1 cellular context compared by ENCODE assay signal in the genomic region with DNA sequence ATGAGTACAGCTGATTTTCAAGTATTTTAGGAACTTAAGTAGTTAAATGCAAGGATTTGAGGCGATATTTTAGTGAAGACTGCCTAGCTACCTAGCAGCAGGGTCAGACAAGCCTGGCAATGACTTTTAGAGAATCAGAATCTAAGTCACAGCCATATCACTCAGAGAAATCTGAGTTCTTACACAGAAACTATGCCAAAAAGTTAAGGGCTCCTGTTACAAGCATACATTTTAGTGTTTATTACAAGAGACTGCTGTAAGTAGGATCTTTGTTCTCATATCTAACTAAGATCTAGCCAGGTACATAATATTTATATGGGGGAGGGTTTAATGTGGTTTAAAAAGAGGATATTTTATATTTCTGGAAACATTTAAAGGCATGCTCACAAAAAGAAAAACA.
TF ChIP-seq lines count a peak whose summit lies in the region.

No MANE protein-coding gene starts in this region.

TF ChIP-seq in WTC11, 78 proteins besides CTCF, POLR2A, EP300 and RAD21 (continued from another document):
- TF ChIP-seq, protein P1, sequence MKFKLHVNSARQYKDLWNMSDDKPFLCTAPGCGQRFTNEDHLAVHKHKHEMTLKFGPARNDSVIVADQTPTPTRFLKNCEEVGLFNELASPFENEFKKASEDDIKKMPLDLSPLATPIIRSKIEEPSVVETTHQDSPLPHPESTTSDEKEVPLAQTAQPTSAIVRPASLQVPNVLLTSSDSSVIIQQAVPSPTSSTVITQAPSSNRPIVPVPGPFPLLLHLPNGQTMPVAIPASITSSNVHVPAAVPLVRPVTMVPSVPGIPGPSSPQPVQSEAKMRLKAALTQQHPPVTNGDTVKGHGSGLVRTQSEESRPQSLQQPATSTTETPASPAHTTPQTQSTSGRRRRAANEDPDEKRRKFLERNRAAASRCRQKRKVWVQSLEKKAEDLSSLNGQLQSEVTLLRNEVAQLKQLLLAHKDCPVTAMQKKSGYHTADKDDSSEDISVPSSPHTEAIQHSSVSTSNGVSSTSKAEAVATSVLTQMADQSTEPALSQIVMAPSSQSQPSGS (CRISPR knock-in tag; IDR thresholded peaks at IDR 0.05; ENCODE audit: borderline replicate concordance, low read depth): no peak
- TF ChIP-seq TP53 (CRISPR knock-in tag; IDR thresholded peaks at IDR 0.05) (no peak), NR3C1 (CRISPR knock-in tag; conservative IDR thresholded peaks at IDR 0.05; ENCODE audit: low read depth) (no peak)
- TF ChIP-seq, protein P2, sequence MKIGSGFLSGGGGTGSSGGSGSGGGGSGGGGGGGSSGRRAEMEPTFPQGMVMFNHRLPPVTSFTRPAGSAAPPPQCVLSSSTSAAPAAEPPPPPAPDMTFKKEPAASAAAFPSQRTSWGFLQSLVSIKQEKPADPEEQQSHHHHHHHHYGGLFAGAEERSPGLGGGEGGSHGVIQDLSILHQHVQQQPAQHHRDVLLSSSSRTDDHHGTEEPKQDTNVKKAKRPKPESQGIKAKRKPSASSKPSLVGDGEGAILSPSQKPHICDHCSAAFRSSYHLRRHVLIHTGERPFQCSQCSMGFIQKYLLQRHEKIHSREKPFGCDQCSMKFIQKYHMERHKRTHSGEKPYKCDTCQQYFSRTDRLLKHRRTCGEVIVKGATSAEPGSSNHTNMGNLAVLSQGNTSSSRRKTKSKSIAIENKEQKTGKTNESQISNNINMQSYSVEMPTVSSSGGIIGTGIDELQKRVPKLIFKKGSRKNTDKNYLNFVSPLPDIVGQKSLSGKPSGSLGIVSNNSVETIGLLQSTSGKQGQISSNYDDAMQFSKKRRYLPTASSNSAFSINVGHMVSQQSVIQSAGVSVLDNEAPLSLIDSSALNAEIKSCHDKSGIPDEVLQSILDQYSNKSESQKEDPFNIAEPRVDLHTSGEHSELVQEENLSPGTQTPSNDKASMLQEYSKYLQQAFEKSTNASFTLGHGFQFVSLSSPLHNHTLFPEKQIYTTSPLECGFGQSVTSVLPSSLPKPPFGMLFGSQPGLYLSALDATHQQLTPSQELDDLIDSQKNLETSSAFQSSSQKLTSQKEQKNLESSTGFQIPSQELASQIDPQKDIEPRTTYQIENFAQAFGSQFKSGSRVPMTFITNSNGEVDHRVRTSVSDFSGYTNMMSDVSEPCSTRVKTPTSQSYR (CRISPR knock-in tag; IDR thresholded peaks at IDR 0.05): no peak
- TF ChIP-seq, protein P3, sequence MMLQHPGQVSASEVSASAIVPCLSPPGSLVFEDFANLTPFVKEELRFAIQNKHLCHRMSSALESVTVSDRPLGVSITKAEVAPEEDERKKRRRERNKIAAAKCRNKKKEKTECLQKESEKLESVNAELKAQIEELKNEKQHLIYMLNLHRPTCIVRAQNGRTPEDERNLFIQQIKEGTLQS (CRISPR knock-in tag; conservative IDR thresholded peaks at IDR 0.05): no peak
